In the genomic region with DNA sequence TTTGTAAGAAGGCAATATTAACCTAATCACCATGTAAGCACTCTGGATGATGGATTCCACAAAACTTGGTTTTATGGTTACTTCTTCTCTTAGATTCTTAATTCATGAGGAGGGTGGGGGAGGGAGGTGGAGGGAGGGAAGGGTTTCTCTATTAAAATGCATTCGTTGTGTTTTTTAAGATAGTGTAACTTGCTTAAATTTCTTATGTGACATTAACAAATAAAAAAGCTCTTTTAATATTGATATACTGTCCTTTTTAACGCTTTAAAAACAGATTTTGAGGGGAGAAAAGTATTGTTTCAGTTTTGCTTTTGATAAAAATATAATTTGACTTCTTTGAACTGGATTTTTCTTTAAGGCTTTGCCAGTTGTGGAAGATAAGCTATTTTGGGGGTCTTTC, we compare ENCODE assay signal across 1 cellular context.
TF ChIP-seq lines count a peak whose summit lies in the region.

No MANE protein-coding gene starts in this region.

TF ChIP-seq in GM23338, 12 proteins besides CTCF, POLR2A, EP300 and RAD21 (continued from another document):
- TF ChIP-seq, protein P1, sequence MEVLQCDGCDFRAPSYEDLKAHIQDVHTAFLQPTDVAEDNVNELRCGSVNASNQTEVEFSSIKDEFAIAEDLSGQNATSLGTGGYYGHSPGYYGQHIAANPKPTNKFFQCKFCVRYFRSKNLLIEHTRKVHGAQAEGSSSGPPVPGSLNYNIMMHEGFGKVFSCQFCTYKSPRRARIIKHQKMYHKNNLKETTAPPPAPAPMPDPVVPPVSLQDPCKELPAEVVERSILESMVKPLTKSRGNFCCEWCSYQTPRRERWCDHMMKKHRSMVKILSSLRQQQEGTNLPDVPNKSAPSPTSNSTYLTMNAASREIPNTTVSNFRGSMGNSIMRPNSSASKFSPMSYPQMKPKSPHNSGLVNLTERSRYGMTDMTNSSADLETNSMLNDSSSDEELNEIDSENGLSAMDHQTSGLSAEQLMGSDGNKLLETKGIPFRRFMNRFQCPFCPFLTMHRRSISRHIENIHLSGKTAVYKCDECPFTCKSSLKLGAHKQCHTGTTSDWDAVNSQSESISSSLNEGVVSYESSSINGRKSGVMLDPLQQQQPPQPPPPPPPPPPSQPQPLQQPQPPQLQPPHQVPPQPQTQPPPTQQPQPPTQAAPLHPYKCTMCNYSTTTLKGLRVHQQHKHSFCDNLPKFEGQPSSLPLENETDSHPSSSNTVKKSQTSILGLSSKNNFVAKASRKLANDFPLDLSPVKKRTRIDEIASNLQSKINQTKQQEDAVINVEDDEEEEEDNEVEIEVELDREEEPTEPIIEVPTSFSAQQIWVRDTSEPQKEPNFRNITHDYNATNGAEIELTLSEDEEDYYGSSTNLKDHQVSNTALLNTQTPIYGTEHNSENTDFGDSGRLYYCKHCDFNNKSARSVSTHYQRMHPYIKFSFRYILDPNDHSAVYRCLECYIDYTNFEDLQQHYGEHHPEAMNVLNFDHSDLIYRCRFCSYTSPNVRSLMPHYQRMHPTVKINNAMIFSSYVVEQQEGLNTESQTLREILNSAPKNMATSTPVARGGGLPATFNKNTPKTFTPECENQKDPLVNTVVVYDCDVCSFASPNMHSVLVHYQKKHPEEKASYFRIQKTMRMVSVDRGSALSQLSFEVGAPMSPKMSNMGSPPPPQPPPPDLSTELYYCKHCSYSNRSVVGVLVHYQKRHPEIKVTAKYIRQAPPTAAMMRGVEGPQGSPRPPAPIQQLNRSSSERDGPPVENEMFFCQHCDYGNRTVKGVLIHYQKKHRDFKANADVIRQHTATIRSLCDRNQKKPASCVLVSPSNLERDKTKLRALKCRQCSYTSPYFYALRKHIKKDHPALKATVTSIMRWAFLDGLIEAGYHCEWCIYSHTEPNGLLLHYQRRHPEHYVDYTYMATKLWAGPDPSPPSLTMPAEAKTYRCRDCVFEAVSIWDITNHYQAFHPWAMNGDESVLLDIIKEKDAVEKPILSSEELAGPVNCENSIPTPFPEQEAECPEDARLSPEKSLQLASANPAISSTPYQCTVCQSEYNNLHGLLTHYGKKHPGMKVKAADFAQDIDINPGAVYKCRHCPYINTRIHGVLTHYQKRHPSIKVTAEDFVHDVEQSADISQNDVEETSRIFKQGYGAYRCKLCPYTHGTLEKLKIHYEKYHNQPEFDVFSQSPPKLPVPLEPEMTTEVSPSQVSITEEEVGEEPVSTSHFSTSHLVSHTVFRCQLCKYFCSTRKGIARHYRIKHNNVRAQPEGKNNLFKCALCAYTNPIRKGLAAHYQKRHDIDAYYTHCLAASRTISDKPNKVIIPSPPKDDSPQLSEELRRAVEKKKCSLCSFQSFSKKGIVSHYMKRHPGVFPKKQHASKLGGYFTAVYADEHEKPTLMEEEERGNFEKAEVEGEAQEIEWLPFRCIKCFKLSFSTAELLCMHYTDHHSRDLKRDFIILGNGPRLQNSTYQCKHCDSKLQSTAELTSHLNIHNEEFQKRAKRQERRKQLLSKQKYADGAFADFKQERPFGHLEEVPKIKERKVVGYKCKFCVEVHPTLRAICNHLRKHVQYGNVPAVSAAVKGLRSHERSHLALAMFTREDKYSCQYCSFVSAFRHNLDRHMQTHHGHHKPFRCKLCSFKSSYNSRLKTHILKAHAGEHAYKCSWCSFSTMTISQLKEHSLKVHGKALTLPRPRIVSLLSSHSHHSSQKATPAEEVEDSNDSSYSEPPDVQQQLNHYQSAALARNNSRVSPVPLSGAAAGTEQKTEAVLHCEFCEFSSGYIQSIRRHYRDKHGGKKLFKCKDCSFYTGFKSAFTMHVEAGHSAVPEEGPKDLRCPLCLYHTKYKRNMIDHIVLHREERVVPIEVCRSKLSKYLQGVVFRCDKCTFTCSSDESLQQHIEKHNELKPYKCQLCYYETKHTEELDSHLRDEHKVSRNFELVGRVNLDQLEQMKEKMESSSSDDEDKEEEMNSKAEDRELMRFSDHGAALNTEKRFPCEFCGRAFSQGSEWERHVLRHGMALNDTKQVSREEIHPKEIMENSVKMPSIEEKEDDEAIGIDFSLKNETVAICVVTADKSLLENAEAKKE (CRISPR knock-in tag; IDR thresholded peaks at IDR 0.05), result no peak
- TF ChIP-seq ZNF331 (CRISPR knock-in tag; IDR thresholded peaks at IDR 0.05; ENCODE audit: low read depth) (no peak), ZNF114 (CRISPR knock-in tag; IDR thresholded peaks at IDR 0.05) (no peak), POLR2AphosphoS5 (IDR thresholded peaks at IDR 0.05; ENCODE audit: low read depth) (no peak), JUNB (IDR thresholded peaks at IDR 0.05; ENCODE audit: unreplicated experiment) (no peak)
- TF ChIP-seq, protein P2, sequence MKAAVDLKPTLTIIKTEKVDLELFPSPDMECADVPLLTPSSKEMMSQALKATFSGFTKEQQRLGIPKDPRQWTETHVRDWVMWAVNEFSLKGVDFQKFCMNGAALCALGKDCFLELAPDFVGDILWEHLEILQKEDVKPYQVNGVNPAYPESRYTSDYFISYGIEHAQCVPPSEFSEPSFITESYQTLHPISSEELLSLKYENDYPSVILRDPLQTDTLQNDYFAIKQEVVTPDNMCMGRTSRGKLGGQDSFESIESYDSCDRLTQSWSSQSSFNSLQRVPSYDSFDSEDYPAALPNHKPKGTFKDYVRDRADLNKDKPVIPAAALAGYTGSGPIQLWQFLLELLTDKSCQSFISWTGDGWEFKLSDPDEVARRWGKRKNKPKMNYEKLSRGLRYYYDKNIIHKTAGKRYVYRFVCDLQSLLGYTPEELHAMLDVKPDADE (IDR thresholded peaks at IDR 0.05), result no peak
